9 cellular contexts compared by ENCODE assay signal in the genomic region with DNA sequence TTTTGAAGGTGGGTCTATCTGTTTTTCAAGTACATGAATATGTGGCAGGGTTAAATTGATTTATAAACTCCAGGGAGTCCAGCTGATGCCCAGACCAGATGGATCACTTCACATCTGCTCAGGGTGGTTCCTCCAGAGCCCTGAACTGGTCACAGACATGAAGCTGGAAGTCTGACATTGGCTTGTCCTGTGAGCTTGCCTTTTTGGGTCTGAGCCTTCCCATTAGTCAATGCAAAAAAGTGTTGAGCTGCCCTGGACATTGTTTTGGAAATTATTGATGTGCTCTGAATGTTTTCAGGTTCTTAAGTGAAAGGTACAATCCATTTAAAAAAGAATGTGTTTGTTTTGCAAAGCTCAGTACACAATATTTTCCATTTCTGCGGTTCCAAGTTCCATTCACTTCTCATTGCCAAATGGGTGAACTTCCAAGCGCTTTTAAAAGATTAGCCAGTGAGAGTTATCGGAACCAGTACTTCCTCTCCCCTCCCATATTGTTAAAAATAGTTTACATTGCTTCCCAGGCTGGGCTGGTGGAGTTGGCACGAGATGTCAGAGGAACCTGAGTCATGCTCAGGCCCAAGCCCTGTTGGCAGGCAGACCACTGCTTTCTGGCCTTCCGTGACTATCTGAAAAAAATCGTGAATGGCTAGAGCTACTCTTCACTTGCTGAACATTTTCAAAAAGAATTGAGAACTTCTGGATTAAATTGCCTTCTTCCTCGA. TPM values are rescaled to one million over a fixed set of nuclear protein-coding genes. Genes with fewer than 3 reads are reported as not detected.
A peak's percentile ranks its signal among the peaks of the same experiment; 100 is the strongest.
DNase-seq lines count a peak whose midpoint lies in the region; ATAC-seq and TF ChIP-seq lines count a peak whose summit lies in the region.
"Had no signal": no experiment of that assay in that cellular context is flagged by ENCODE, and none has a peak within 500 bp of the region (broad histone marks: within the 10 kb centered on the region; RNA-seq: fewer than 3 reads in every experiment).

No MANE protein-coding gene starts in this region.

- TF ChIP-seq CTCF in HFFc6 (IDR thresholded peaks at IDR 0.05) (no peak), astrocyte of the spinal cord (IDR thresholded peaks at IDR 0.05; ENCODE audit: low read depth, low read length) (no peak), spleen (IDR thresholded peaks at IDR 0.05 in 8 of 11, conservative IDR thresholded peaks at IDR 0.05 in 3 of 11) (no peak)

- TF ChIP-seq POLR2A in spleen (IDR thresholded peaks at IDR 0.05), result no peak

- H3K4me1 ChIP-seq in spleen (peaks cover 3 to 48% (median 14%) of the 10 kb centered on the region in 6 donors), SJCRH30 (no peaks in the 10 kb centered on the region)

- H3K4me3 Mint-ChIP-seq in HFFc6, result peak overlapping the region; percentile 62
- H3K4me3 Mint-ChIP-seq in effector memory CD8-positive, alpha-beta T cell, result no peak overlapping the region

- peaks cover 49% of the 10 kb centered on the region for H3K4me1 Mint-ChIP-seq in HFFc6 (ENCODE audit: low read depth)
- no peaks in the 10 kb centered on the region for H3K4me1 Mint-ChIP-seq in effector memory CD8-positive, alpha-beta T cell (ENCODE audit: low read depth in 2 of 2)

- DNase-seq in HFFc6 (peak; percentile 94), astrocyte of the spinal cord (ENCODE audit: low read depth, low spot score) (peak; percentile 89), left ventricle myocardium superior (peak; percentile 87), spleen (no peak), NCI-H1092 treated with DMSO at 0.1 percent for 48 hours (lab: John Stamatoyannopoulos, UW) (no peak), SJCRH30 (no peak)
- no peak for DNase-seq in effector memory CD8-positive, alpha-beta T cell
- no peak for DNase-seq in stimulated activated CD8-positive, alpha-beta memory T cell treated with anti-CD3 and anti-CD28 coated beads, Interleukin-4, amount 100 ng/mL, for 48 hours
- DNase-seq: NCI-H2227 treated with DMSO at 0.1 percent for 48 hours had no signal

- peak; percentile 98 for ATAC-seq in left ventricle myocardium superior
- ATAC-seq in effector memory CD8-positive, alpha-beta T cell (replicated peaks), result no peak

- in situ Hi-C loops in astrocyte of the spinal cord (cut with HindIII; ENCODE audit: low sequenced_read_pairs), result no loop called here

- peaks cover 2% of the 10 kb centered on the region for H3K27me3 Mint-ChIP-seq in HFFc6 (ENCODE audit: insufficient read depth)
- peaks cover 11 to 16% of the 10 kb centered on the region in 2 donors for H3K27me3 Mint-ChIP-seq in effector memory CD8-positive, alpha-beta T cell

- H3K9me3 ChIP-seq in spleen (peaks cover 0 to 22% (median 19%) of the 10 kb centered on the region in 8 donors), SJCRH30 (replicated peaks) (no peaks in the 10 kb centered on the region; the same call in 1 of the 2 replicates)

- 17 to 29% (median 25%) methylated on average over 7 of the region's 7 CpGs for WGBS in spleen, 5 donors

- peaks cover 78% of the 10 kb centered on the region for H3K36me3 Mint-ChIP-seq in HFFc6 (ENCODE audit: low read depth)
- H3K36me3 Mint-ChIP-seq in effector memory CD8-positive, alpha-beta T cell (ENCODE audit: insufficient read depth), result no peaks in the 10 kb centered on the region

- H3K36me3 ChIP-seq in spleen (peaks cover 0 to 45% (median 0%) of the 10 kb centered on the region in 6 donors), SJCRH30 (no peaks in the 10 kb centered on the region)

- peak overlapping the region in 5 of 8 donors; percentile 15 to 63 (median 46) for H3K27ac ChIP-seq in spleen
- no peak overlapping the region for H3K27ac ChIP-seq in SJCRH30

- H3K9me3 Mint-ChIP-seq in HFFc6, result peaks cover 14% of the 10 kb centered on the region
- peaks cover 0 to 2% of the 10 kb centered on the region in 2 donors for H3K9me3 Mint-ChIP-seq in effector memory CD8-positive, alpha-beta T cell

- H3K27ac Mint-ChIP-seq in HFFc6, result peak overlapping the region; percentile 97
- no peak overlapping the region for H3K27ac Mint-ChIP-seq in effector memory CD8-positive, alpha-beta T cell

- no peak overlapping the region for H3K4me3 ChIP-seq in astrocyte of the spinal cord (ENCODE audit: low read depth, low read length)
- no peak overlapping the region for H3K4me3 ChIP-seq in spleen
- H3K4me3 ChIP-seq in SJCRH30, result no peak overlapping the region

- intact Hi-C loops in left ventricle myocardium superior (cut with micrococcal nuclease) (no loop called here), spleen (cut with DNase I; ENCODE audit: low total_unique reads) (no loop called here)

- peaks cover 0 to 17% (median 0%) of the 10 kb centered on the region in 7 donors for H3K27me3 ChIP-seq in spleen (replicated peaks in 1 of 7)
- H3K27me3 ChIP-seq in SJCRH30, result no peaks in the 10 kb centered on the region

RNA-seq across cellular contexts. Expression of a gene that starts 52.1 kb away (rescaled TPM):
- 10 to 100 TPM; 28.9 to 94.2 (median 88.3) TPM for total RNA-seq in HFFc6 (2021; fragmentation: NEBNext Ultra II Directional; extraction: Animal tissue kit (Norgen Biotek cat#: 25700))
- 21.6 TPM for total RNA-seq in left ventricle myocardium superior
- total RNA-seq in spleen, result 100 to 1,000 TPM in 5 of 7 donors, 10 to 100 TPM in 2; 49.3 to 399 (median 294) TPM
- polyA plus RNA-seq in spleen, result 10 to 100 TPM; 11.1 to 22.7 (median 18.4) TPM
- 15.0 and 20.7 TPM in 2 replicates for total RNA-seq in SJCRH30 (2014; rRNA removed; shearing (Covaris generic))

Comparison
In these comparisons a context has a peak if more than half of its experiments do, and no peak if none do; other contexts are left out.
1. DNase-seq: peak in HFFc6 (single experiment), astrocyte of the spinal cord (single experiment) and left ventricle myocardium superior (single experiment); none in spleen (single experiment), effector memory CD8-positive, alpha-beta T cell (0 of 3), NCI-H1092 treated with DMSO at 0.1 percent for 48 hours (single experiment), SJCRH30 (0 of 2) and stimulated activated CD8-positive, alpha-beta memory T cell treated with anti-CD3 and anti-CD28 coated beads, Interleukin-4, amount 100 ng/mL, for 48 hours (single experiment).